1 cellular context compared by ENCODE assay signal in the genomic region with DNA sequence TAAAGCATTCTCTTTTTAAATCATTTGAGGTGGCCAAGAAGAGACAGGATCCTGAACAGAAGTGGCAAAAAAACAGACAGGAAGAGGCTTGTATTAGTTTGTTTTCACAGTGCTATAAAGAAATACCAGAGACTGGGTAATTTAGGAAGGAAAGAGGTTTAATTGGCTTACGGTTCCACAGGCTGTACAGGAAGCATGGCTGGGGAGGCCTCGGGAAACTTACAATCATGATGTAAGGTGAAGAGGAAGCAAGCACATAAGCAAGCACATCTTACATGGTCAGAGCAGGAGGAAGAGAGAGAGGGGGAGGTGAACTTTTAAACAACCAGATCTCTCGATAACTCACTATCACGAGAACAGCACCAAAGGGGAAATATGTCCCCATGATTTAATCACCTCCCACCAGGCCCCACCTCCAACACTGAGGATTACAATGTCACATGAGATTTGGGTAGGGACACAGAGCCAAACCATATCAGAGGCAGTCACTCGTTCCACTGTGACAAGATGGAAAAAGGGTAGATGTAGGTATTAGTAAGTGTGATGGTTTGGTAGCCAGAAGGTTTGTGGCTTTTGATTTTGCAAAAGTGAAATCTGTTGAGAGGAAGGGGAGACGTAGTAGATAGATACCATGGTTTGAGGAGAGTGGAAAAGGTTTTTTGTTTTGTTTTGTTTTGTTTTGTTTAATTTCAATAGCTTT.
TF ChIP-seq lines count a peak whose summit lies in the region.

No MANE protein-coding gene starts in this region.

TF ChIP-seq in K562, 482 proteins besides CTCF, POLR2A, EP300 and RAD21 (continued from another document):
- TF ChIP-seq, protein P1, sequence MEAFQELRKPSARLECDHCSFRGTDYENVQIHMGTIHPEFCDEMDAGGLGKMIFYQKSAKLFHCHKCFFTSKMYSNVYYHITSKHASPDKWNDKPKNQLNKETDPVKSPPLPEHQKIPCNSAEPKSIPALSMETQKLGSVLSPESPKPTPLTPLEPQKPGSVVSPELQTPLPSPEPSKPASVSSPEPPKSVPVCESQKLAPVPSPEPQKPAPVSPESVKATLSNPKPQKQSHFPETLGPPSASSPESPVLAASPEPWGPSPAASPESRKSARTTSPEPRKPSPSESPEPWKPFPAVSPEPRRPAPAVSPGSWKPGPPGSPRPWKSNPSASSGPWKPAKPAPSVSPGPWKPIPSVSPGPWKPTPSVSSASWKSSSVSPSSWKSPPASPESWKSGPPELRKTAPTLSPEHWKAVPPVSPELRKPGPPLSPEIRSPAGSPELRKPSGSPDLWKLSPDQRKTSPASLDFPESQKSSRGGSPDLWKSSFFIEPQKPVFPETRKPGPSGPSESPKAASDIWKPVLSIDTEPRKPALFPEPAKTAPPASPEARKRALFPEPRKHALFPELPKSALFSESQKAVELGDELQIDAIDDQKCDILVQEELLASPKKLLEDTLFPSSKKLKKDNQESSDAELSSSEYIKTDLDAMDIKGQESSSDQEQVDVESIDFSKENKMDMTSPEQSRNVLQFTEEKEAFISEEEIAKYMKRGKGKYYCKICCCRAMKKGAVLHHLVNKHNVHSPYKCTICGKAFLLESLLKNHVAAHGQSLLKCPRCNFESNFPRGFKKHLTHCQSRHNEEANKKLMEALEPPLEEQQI (IDR thresholded peaks at IDR 0.05): peak; percentile 25; the same call in 1 of the 2 replicates
- TF ChIP-seq NFIX (CRISPR knock-in tag; IDR thresholded peaks at IDR 0.05; ENCODE audit: low read depth) (no peak), ZNF766 (CRISPR knock-in tag; conservative IDR thresholded peaks at IDR 0.05) (peak; percentile 70)
